Comparison of ENCODE assay signal across 16 cellular contexts in genomic region chr9:124782661-124783574, GRCh38. TPM values are rescaled to one million over a fixed set of nuclear protein-coding genes. Genes with fewer than 3 reads are reported as not detected.
DNase-seq lines count a peak whose midpoint lies in the region; ATAC-seq and TF ChIP-seq lines count a peak whose summit lies in the region.
"Had no signal": no experiment of that assay in that cellular context is flagged by ENCODE, and none has a peak within 500 bp of the region (broad histone marks: within the 10 kb centered on the region; RNA-seq: fewer than 3 reads in every experiment).

No MANE protein-coding gene starts in this region.

- H3K27ac Mint-ChIP-seq in mesothelial cell of epicardium = peak overlapping the region; percentile 72
- no peak overlapping the region for H3K27ac Mint-ChIP-seq in activated CD4-positive, alpha-beta T cell treated with anti-CD3 and anti-CD28 coated beads, Interleukin-2, amount 10 ng/mL, durations not matched to agents 24 days and 14 days
- H3K27ac Mint-ChIP-seq: activated CD8-positive, alpha-beta T cell treated with anti-CD3 and anti-CD28 coated beads, Interleukin-2, amount 10 ng/mL, durations not matched to agents 7 days and 5 days had no signal

- peak; percentile 39 for DNase-seq in activated CD8-positive, alpha-beta memory T cell treated with anti-CD3 and anti-CD28 coated beads, Interleukin-2, amount 50 U/mL, for 48 hours
- DNase-seq in mesothelial cell of epicardium (ENCODE audit: low spot score in 2 of 2, unreplicated experiment in 2 of 2) (peak in 1 of 2 experiments; percentile 36), tibial nerve (ENCODE audit: low spot score in 2 of 2) (no peak), NCI-H524 treated with DMSO at 0.1 percent for 48 hours (lab: John Stamatoyannopoulos, UW) (no peak)
- DNase-seq in activated CD4-positive, alpha-beta T cell treated with anti-CD3 and anti-CD28 coated beads, Interleukin-2, amount 10 ng/mL, durations not matched to agents 24 days and 14 days = no peak
- DNase-seq: activated CD8-positive, alpha-beta T cell treated with anti-CD3 and anti-CD28 coated beads, Interleukin-2, amount 10 ng/mL, durations not matched to agents 7 days and 5 days; activated naive CD4-positive, alpha-beta T cell treated with Interleukin-2 at 50 U/mL for 16 hours; DND-41; effector CD4-positive, alpha-beta T cell; NCI-H446 treated with DMSO at 0.1 percent for 48 hours; OCI-M1; stimulated activated CD4-positive, alpha-beta T cell treated with anti-CD3 and anti-CD28 coated beads, Interleukin-4, amount 100 ng/mL, for 1 hour had no signal

- H3K4me1 ChIP-seq in HEK293 (ENCODE audit: control insufficient read depth, insufficient read depth, low read length) = 0 out of 2 replicates have a peak, but pooled peaks cover 2% of the 10 kb centered on the region
- peaks cover 5 to 65% (median 24%) of the 10 kb centered on the region in 4 donors for H3K4me1 ChIP-seq in tibial nerve

- H3K9me3 Mint-ChIP-seq in mesothelial cell of epicardium = no peaks in the 10 kb centered on the region
- no peaks in the 10 kb centered on the region for H3K9me3 Mint-ChIP-seq in activated CD4-positive, alpha-beta T cell treated with anti-CD3 and anti-CD28 coated beads, Interleukin-2, amount 10 ng/mL, durations not matched to agents 24 days and 14 days

- no peak overlapping the region for H3K4me3 ChIP-seq in HEK293 (ENCODE audit: low read depth, low read length)
- no peak overlapping the region for H3K4me3 ChIP-seq in tibial nerve

- H3K36me3 ChIP-seq in HEK293 (ENCODE audit: control insufficient read depth in 2 of 2, insufficient read depth in 1 of 2, low read length in 2 of 2) (no peaks in the 10 kb centered on the region), tibial nerve (peaks cover 0 to 10% (median 0%) of the 10 kb centered on the region in 3 donors)

- ATAC-seq in GM19035 (IDR thresholded peaks at IDR 0.05; ENCODE audit: unreplicated experiment) = no peak

- CTCF ChIA-PET in HEK293 (lab: Yijun Ruan, JAX) = interaction anchor here (0.7 to 16.2 kb wide), 4 partner anchors 8 to 61 kb away, joined by 3 to 1257 read pairs (median 6); partner anchors contain the start of gene WDR38

- H3K27me3 ChIP-seq in tibial nerve = no peaks in the 10 kb centered on the region

- intact Hi-C loops in activated CD4-positive, alpha-beta T cell treated with anti-CD3 and anti-CD28 coated beads, Interleukin-2, amount 10 ng/mL, durations not matched to agents 24 days and 14 days (cut with micrococcal nuclease) = no loop called here

- peaks cover 28% of the 10 kb centered on the region for H3K4me1 Mint-ChIP-seq in mesothelial cell of epicardium
- H3K4me1 Mint-ChIP-seq in activated CD4-positive, alpha-beta T cell treated with anti-CD3 and anti-CD28 coated beads, Interleukin-2, amount 10 ng/mL, durations not matched to agents 24 days and 14 days = no peaks in the 10 kb centered on the region

- H3K27ac ChIP-seq in HEK293 (ENCODE audit: extremely low read depth, low read depth, low read length) (no peak overlapping the region), tibial nerve (peak overlapping the region in 3 of 4 donors; percentile 11 to 87 (median 87))
- H3K27ac ChIP-seq: KMS-11 had no signal

- 53 to 65% methylated on average over 10 to 13 of the region's 13 CpGs for WGBS in tibial nerve, 2 donors

- TF ChIP-seq EP300 in tibial nerve (IDR thresholded peaks at IDR 0.05) = no peak

- no peak for TF ChIP-seq POLR2A in tibial nerve (IDR thresholded peaks at IDR 0.05)

- TF ChIP-seq CTCF in HEK293 (tag by site-specific recombination; IDR thresholded peaks at IDR 0.05) (no peak), mesothelial cell of epicardium (IDR thresholded peaks at IDR 0.05; ENCODE audit: unreplicated experiment) (no peak), tibial nerve (IDR thresholded peaks at IDR 0.05) (no peak)

- H3K27me3 Mint-ChIP-seq in mesothelial cell of epicardium (ENCODE audit: low read depth) = no peaks in the 10 kb centered on the region
- H3K27me3 Mint-ChIP-seq in activated CD4-positive, alpha-beta T cell treated with anti-CD3 and anti-CD28 coated beads, Interleukin-2, amount 10 ng/mL, durations not matched to agents 24 days and 14 days = peaks cover 12% of the 10 kb centered on the region

- POLR2A ChIA-PET in HEK293 (lab: Yijun Ruan, JAX) = interaction anchor here (1.5 kb wide), 1 partner anchor 11 kb away, joined by 4 read pairs; the partner anchor contains the start of gene NR6A1

- H3K4me3 Mint-ChIP-seq in mesothelial cell of epicardium = no peak overlapping the region
- H3K4me3 Mint-ChIP-seq in activated CD4-positive, alpha-beta T cell treated with anti-CD3 and anti-CD28 coated beads, Interleukin-2, amount 10 ng/mL, durations not matched to agents 24 days and 14 days = no peak overlapping the region
- H3K4me3 Mint-ChIP-seq: activated CD8-positive, alpha-beta T cell treated with anti-CD3 and anti-CD28 coated beads, Interleukin-2, amount 10 ng/mL, durations not matched to agents 7 days and 5 days; brain had no signal

- H3K36me3 Mint-ChIP-seq in mesothelial cell of epicardium = no peaks in the 10 kb centered on the region
- H3K36me3 Mint-ChIP-seq in activated CD4-positive, alpha-beta T cell treated with anti-CD3 and anti-CD28 coated beads, Interleukin-2, amount 10 ng/mL, durations not matched to agents 24 days and 14 days (ENCODE audit: low read depth) = no peaks in the 10 kb centered on the region

- H3K9me3 ChIP-seq in HEK293 (ENCODE audit: control insufficient read depth, insufficient read depth, low read depth, low read length) (no peaks in the 10 kb centered on the region), tibial nerve (no peaks in the 10 kb centered on the region)

TF ChIP-seq in HEK293, 187 proteins besides CTCF, POLR2A, EP300 and RAD21:
- TF ChIP-seq EGR2 (tag by site-specific recombination; IDR thresholded peaks at IDR 0.05; ENCODE audit: low read depth) (peak; percentile 80), ZNF280D (tag by site-specific recombination; IDR thresholded peaks at IDR 0.05) (no peak), ZFHX2 (tag by site-specific recombination; conservative IDR thresholded peaks at IDR 0.05) (peak; percentile 80), KLF1 (tag by site-specific recombination; IDR thresholded peaks at IDR 0.05) (peak; percentile 34; the same call in 1 of the 2 replicates), ZNF571 (tag by site-specific recombination; IDR thresholded peaks at IDR 0.05) (no peak), ZNF133 (tag by site-specific recombination; IDR thresholded peaks at IDR 0.05) (no peak), ZSCAN23 (tag by site-specific recombination; IDR thresholded peaks at IDR 0.05) (no peak)

RNA-seq across cellular contexts. Expression of gene OLFML2A, which starts 6.0 kb away (rescaled TPM):
- total RNA-seq in mesothelial cell of epicardium = 36.1 to 37.4 TPM (median 37.1 TPM) in 3 replicates
- 100 to 1,000 TPM in 2 of 4 donors, 10 to 100 TPM in 2; 44.7 to 328 (median 169) TPM for total RNA-seq in tibial nerve
- total RNA-seq in activated CD4-positive, alpha-beta T cell treated with anti-CD3 and anti-CD28 coated beads, Interleukin-2, amount 10 ng/mL, durations not matched to agents 24 days and 14 days = not detected in 2 replicates
- total RNA-seq: activated CD8-positive, alpha-beta T cell treated with anti-CD3 and anti-CD28 coated beads, Interleukin-2, amount 10 ng/mL, durations not matched to agents 7 days and 5 days had no signal

RNA-seq across cellular contexts. Expression of gene NR6A1, which starts 11.8 kb away (rescaled TPM):
- total RNA-seq in mesothelial cell of epicardium (5.2 to 6.2 TPM (median 5.9 TPM) in 3 replicates), tibial nerve (1 to 10 TPM; 1.7 to 8.4 (median 5.5) TPM)
- total RNA-seq in activated CD4-positive, alpha-beta T cell treated with anti-CD3 and anti-CD28 coated beads, Interleukin-2, amount 10 ng/mL, durations not matched to agents 24 days and 14 days = 2.3 and 2.7 TPM in 2 replicates

Comparison
In these comparisons a context has a peak if more than half of its experiments do, and no peak if none do; other contexts are left out.
1. RNA of gene OLFML2A, which starts 6.0 kb away (total RNA-seq): 44.7 to 328 TPM in tibial nerve and 36.1 to 37.4 TPM in mesothelial cell of epicardium; not detected in activated CD4-positive, alpha-beta T cell treated with anti-CD3 and anti-CD28 coated beads, Interleukin-2, amount 10 ng/mL, durations not matched to agents 24 days and 14 days; every median in the first group is over 10 times any median in the second.